In genomic region chr9:124818431-124819281, GRCh38 we compare ENCODE assay signal across 10 cellular contexts. TPM values are rescaled to one million over a fixed set of nuclear protein-coding genes. Genes with fewer than 3 reads are reported as not detected.
A peak's percentile ranks its signal among the peaks of the same experiment; 100 is the strongest.
DNase-seq lines count a peak whose midpoint lies in the region; ATAC-seq and TF ChIP-seq lines count a peak whose summit lies in the region.
"Had no signal": no experiment of that assay in that cellular context is flagged by ENCODE, and none has a peak within 500 bp of the region (broad histone marks: within the 10 kb centered on the region; RNA-seq: fewer than 3 reads in every experiment).

No MANE protein-coding gene starts in this region.

- intact Hi-C loops in right lobe of liver (cut with DNase I) = no loop called here
- intact Hi-C loops in posterior vena cava (cut with DNase I) = loop anchor here in 1 of 2 donors (5.0 kb wide), 1 partner anchor 1304 kb away; no protein-coding TSS in a partner anchor

- peak overlapping the region; percentile 44 for H3K27ac Mint-ChIP-seq in activated T-helper 17 cell treated with anti-CD3 and anti-CD28 coated beads, Interleukin-2, amount 50 U/mL, for 72 hours
- no peak overlapping the region for H3K27ac Mint-ChIP-seq in T-helper 17 cell

- 29% methylated on average over 6 of the region's 18 CpGs for WGBS in right lobe of liver (ENCODE audit: insufficient coverage, low coverage, low lambda C conversion rate, missing lambda C conversion rate)

- TF ChIP-seq CTCF in GM10266 (IDR thresholded peaks at IDR 0.05; ENCODE audit: control insufficient read depth, insufficient read depth, low read depth, missing control alignments) (no peak), right lobe of liver (IDR thresholded peaks at IDR 0.05) (no peak), coronary artery (IDR thresholded peaks at IDR 0.05) (no peak)

- H3K9me3 Mint-ChIP-seq in activated T-helper 17 cell treated with anti-CD3 and anti-CD28 coated beads, Interleukin-2, amount 50 U/mL, for 72 hours = no peaks in the 10 kb centered on the region

- TF ChIP-seq POLR2A in right lobe of liver (IDR thresholded peaks at IDR 0.05) = no peak

- H3K27me3 Mint-ChIP-seq in activated T-helper 17 cell treated with anti-CD3 and anti-CD28 coated beads, Interleukin-2, amount 50 U/mL, for 72 hours = peaks cover 6% of the 10 kb centered on the region
- peaks cover 39% of the 10 kb centered on the region for H3K27me3 Mint-ChIP-seq in T-helper 17 cell

- H3K4me3 Mint-ChIP-seq in activated T-helper 17 cell treated with anti-CD3 and anti-CD28 coated beads, Interleukin-2, amount 50 U/mL, for 72 hours = peak overlapping the region; percentile 26
- H3K4me3 Mint-ChIP-seq in T-helper 17 cell = no peak overlapping the region

- H3K4me1 Mint-ChIP-seq in activated T-helper 17 cell treated with anti-CD3 and anti-CD28 coated beads, Interleukin-2, amount 50 U/mL, for 72 hours = peaks cover 5% of the 10 kb centered on the region
- peaks cover 2% of the 10 kb centered on the region for H3K4me1 Mint-ChIP-seq in T-helper 17 cell

- peak; percentile 90 for ATAC-seq in activated T-helper 17 cell treated with anti-CD3 and anti-CD28 coated beads, Interleukin-2, amount 50 U/mL, for 72 hours (replicated peaks)
- ATAC-seq in right lobe of liver (peak; percentile 67 to 94 (median 74)), T-helper 17 cell (no peak)

- H3K36me3 ChIP-seq in right lobe of liver = no peaks in the 10 kb centered on the region

- no peaks in the 10 kb centered on the region for H3K36me3 Mint-ChIP-seq in activated T-helper 17 cell treated with anti-CD3 and anti-CD28 coated beads, Interleukin-2, amount 50 U/mL, for 72 hours (ENCODE audit: low read depth)
- no peaks in the 10 kb centered on the region for H3K36me3 Mint-ChIP-seq in T-helper 17 cell (ENCODE audit: low read depth)

- H3K4me3 ChIP-seq in right lobe of liver (no peak overlapping the region), coronary artery (no peak overlapping the region)

- peaks cover 0 to 4% (median 0%) of the 10 kb centered on the region in 4 donors for H3K4me1 ChIP-seq in right lobe of liver

- H3K9me3 ChIP-seq in right lobe of liver (no peaks in the 10 kb centered on the region), T-helper 17 cell (ENCODE audit: control insufficient read depth, low read length, poor library complexity, severe bottlenecking) (no peaks in the 10 kb centered on the region)

- H3K27ac ChIP-seq in right lobe of liver (no peak overlapping the region), coronary artery (no peak overlapping the region), substantia nigra (ENCODE audit: low read depth, low read length, poor library complexity, severe bottlenecking) (no peak overlapping the region)

- peak; percentile 58 for DNase-seq in GM10266 (ENCODE audit: extremely low spot score)
- peak; percentile 64 for DNase-seq in HK-2 (ENCODE audit: unreplicated experiment)
- DNase-seq in right lobe of liver = peak in 2 of 3 donors; percentile 51 to 53
- DNase-seq in coronary artery (ENCODE audit: low spot score) = no peak
- DNase-seq in substantia nigra (lab: John Stamatoyannopoulos, UW) = no peak
- no peak for DNase-seq in posterior vena cava (ENCODE audit: low spot score)
- DNase-seq in T-helper 17 cell = no peak

- no peaks in the 10 kb centered on the region for H3K27me3 ChIP-seq in right lobe of liver

RNA-seq across cellular contexts. Expression of gene WDR38, which starts 34.6 kb away (rescaled TPM):
- not detected for total RNA-seq in activated T-helper 17 cell treated with anti-CD3 and anti-CD28 coated beads, Interleukin-2, amount 50 U/mL, for 72 hours
- total RNA-seq in right lobe of liver (not detected), posterior vena cava (not detected), T-helper 17 cell (not detected)
- total RNA-seq: endothelial cell of umbilical vein; T-helper 1 cell treated with Interleukin-12 subunit alpha and Interleukin-12 subunit beta and Interleukin-4 antibody, amounts not matched to agents 30 ng/mL and 1 ng/mL, for 36 hours had no signal

RNA-seq across cellular contexts. Expression of gene OLFML2A, which starts 41.7 kb away (rescaled TPM):
- total RNA-seq in activated T-helper 17 cell treated with anti-CD3 and anti-CD28 coated beads, Interleukin-2, amount 50 U/mL, for 72 hours = not detected
- total RNA-seq in right lobe of liver (under 1 TPM; 0.12 to 0.74 (median 0.40) TPM), posterior vena cava (1 to 10 TPM; 7.8 to 9.1 TPM), T-helper 17 cell (not detected)

RNA-seq across cellular contexts. Expression of gene RPL35, which starts 43.1 kb away (rescaled TPM):
- total RNA-seq in activated T-helper 17 cell treated with anti-CD3 and anti-CD28 coated beads, Interleukin-2, amount 50 U/mL, for 72 hours = 1,000 to 10,000 TPM; 1,919 to 1,995 TPM
- total RNA-seq in right lobe of liver = 1,000 to 10,000 TPM in 2 of 6 experiments, 100 to 1,000 TPM in 4; 372 to 1,299 (median 414) TPM
- total RNA-seq in posterior vena cava = 1,000 to 10,000 TPM in 1 of 2 donors, 100 to 1,000 TPM in 1; 997 to 1,074 TPM
- total RNA-seq in T-helper 17 cell = 1,000 to 10,000 TPM; 1,657 to 1,708 TPM

RNA-seq across cellular contexts. Expression of gene ARPC5L, which starts 43.3 kb away (rescaled TPM):
- total RNA-seq in activated T-helper 17 cell treated with anti-CD3 and anti-CD28 coated beads, Interleukin-2, amount 50 U/mL, for 72 hours = 10 to 100 TPM; 59.7 to 89.7 TPM
- total RNA-seq in right lobe of liver (10 to 100 TPM; 15.2 to 25.7 (median 20.6) TPM), posterior vena cava (10 to 100 TPM; 23.1 to 23.4 TPM), T-helper 17 cell (10 to 100 TPM; 37.5 to 44.7 TPM)

RNA-seq across cellular contexts. Expression of gene NR6A1, which starts 47.5 kb away (rescaled TPM):
- total RNA-seq in activated T-helper 17 cell treated with anti-CD3 and anti-CD28 coated beads, Interleukin-2, amount 50 U/mL, for 72 hours = 1 to 10 TPM in 1 of 2 donors, under 1 TPM in 1; 0.98 to 1.2 TPM
- total RNA-seq in right lobe of liver (1 to 10 TPM; 1.3 to 3.6 (median 1.9) TPM), posterior vena cava (under 1 TPM; 0.23 to 0.76 TPM), T-helper 17 cell (under 1 TPM; 0.08 to 0.22 TPM)

Comparison
In these comparisons a context has a peak if more than half of its experiments do, and no peak if none do; other contexts are left out.
1. DNase-seq: peak in GM10266 (single experiment), HK-2 (single experiment) and right lobe of liver (2 of 3); none in coronary artery (single experiment), substantia nigra (0 of 49), posterior vena cava (single experiment) and T-helper 17 cell (0 of 3).
2. RNA of gene OLFML2A, which starts 41.7 kb away (total RNA-seq): 7.8 to 9.1 TPM in posterior vena cava; 0.12 to 0.74 TPM in right lobe of liver, not detected in activated T-helper 17 cell treated with anti-CD3 and anti-CD28 coated beads, Interleukin-2, amount 50 U/mL, for 72 hours and not detected in T-helper 17 cell; every median in the first group is over 4 times any median in the second.